Comparison of ENCODE assay signal across 24 cellular contexts in genomic region chr1:78792756-78793155, GRCh38.
A peak's percentile ranks its signal among the peaks of the same experiment; 100 is the strongest.
DNase-seq lines count a peak whose midpoint lies in the region; ATAC-seq and TF ChIP-seq lines count a peak whose summit lies in the region.
"Had no signal": no experiment of that assay in that cellular context is flagged by ENCODE, and none has a peak within 500 bp of the region (broad histone marks: within the 10 kb centered on the region; RNA-seq: fewer than 3 reads in every experiment).

No MANE protein-coding gene starts in this region.

- no peak overlapping the region for H3K4me3 ChIP-seq in AG04449 (ENCODE audit: low read depth, low read length)
- H3K4me3 ChIP-seq in fibroblast of villous mesenchyme (ENCODE audit: low read depth, low read length): no peak overlapping the region
- H3K4me3 ChIP-seq in spleen: no peak overlapping the region
- H3K4me3 ChIP-seq: BLaER1, K562, SJCRH30 had no signal

- peaks cover 0 to 6% (median 0%) of the 10 kb centered on the region in 8 donors for H3K9me3 ChIP-seq in spleen
- H3K9me3 ChIP-seq: BLaER1, SJCRH30 had no signal

- no peaks in the 10 kb centered on the region for H3K27me3 ChIP-seq in spleen (replicated peaks in 1 of 7)
- H3K27me3 ChIP-seq: BLaER1, SJCRH30 had no signal

- H3K27ac ChIP-seq in spleen: no peak overlapping the region
- H3K27ac ChIP-seq: 22Rv1, BLaER1, SJCRH30 had no signal

- WGBS in spleen, 5 donors: 64 to 88% (median 79%) methylated on average over 1 of the region's 1 CpG

- POLR2A ChIA-PET in AG04449 (lab: Yijun Ruan, JAX): no interaction called here

- TF ChIP-seq CTCF in AG04449 (IDR thresholded peaks at IDR 0.05; ENCODE audit: insufficient read depth, low read length, missing control alignments) (no peak), fibroblast of villous mesenchyme (IDR thresholded peaks at IDR 0.05; ENCODE audit: insufficient read depth, low read depth, low read length) (no peak), spleen (IDR thresholded peaks at IDR 0.05 in 8 of 11, conservative IDR thresholded peaks at IDR 0.05 in 3 of 11) (no peak)

- H3K4me1 ChIP-seq in spleen: no peaks in the 10 kb centered on the region
- H3K4me1 ChIP-seq: BLaER1, SJCRH30 had no signal

- no peak for TF ChIP-seq POLR2A in spleen (IDR thresholded peaks at IDR 0.05)

- CTCF ChIA-PET in AG04449 (lab: Yijun Ruan, JAX): no interaction called here

- H3K36me3 ChIP-seq in spleen: no peaks in the 10 kb centered on the region
- H3K36me3 ChIP-seq: BLaER1, SJCRH30 had no signal

- no peak for ATAC-seq in SK-N-SH treated with all-trans-retinoic acid at 6 μM for 48 hours
- ATAC-seq: K562, PC-3, Right ventricle myocardium inferior had no signal

- intact Hi-C loops in spleen (cut with DNase I; ENCODE audit: low total_unique reads): no loop called here

- DNase-seq in AG04449 (ENCODE audit: low read depth, low spot score) (peak; percentile 41), GM04503 (ENCODE audit: low read depth) (peak; percentile 34), fibroblast of villous mesenchyme (ENCODE audit: low read depth) (peak; percentile 48), spleen (no peak), amygdala (lab: John Stamatoyannopoulos, UW) (no peak), cerebellar nuclear complex (lab: John Stamatoyannopoulos, UW) (no peak)
- DNase-seq: CD4-positive, CD25-positive, alpha-beta regulatory T cell; DMS53; Kasumi-1; MV-4-11; NCI-H1105; NCI-H146; NCI-H1930; NCI-H2107; NCI-H524; NCI-H774; NK-92 treated with Interleukin-12 subunit alpha and Interleukin-12 subunit beta, amount 100 ng/mL, for 24 hours; PC-3; SJCRH30 had no signal

TF ChIP-seq in SK-N-SH treated with all-trans-retinoic acid at 6 μM for 48 hours, 23 proteins besides CTCF, POLR2A, EP300 and RAD21:
- TF ChIP-seq ZNF565 (CRISPR knock-in tag; conservative IDR thresholded peaks at IDR 0.05; ENCODE audit: low read depth): no peak
- peak; percentile 63 for TF ChIP-seq ISL1 (CRISPR knock-in tag; IDR thresholded peaks at IDR 0.05)

Comparison
In these comparisons a context has a peak if more than half of its experiments do, and no peak if none do; other contexts are left out.
1. DNase-seq: peak in AG04449 (single experiment), GM04503 (single experiment) and fibroblast of villous mesenchyme (single experiment); none in spleen (single experiment), amygdala (0 of 56) and cerebellar nuclear complex (0 of 2).